ENCODE assay signal across 9 cellular contexts in genomic region chr1:230123280-230124186, GRCh38. TPM values are rescaled to one million over a fixed set of nuclear protein-coding genes. Genes with fewer than 3 reads are reported as not detected.
DNase-seq lines count a peak whose midpoint lies in the region; ATAC-seq, FAIRE-seq and TF ChIP-seq lines count a peak whose summit lies in the region.
"Had no signal": no experiment of that assay in that cellular context is flagged by ENCODE, and none has a peak within 500 bp of the region (broad histone marks: within the 10 kb centered on the region; RNA-seq: fewer than 3 reads in every experiment).

No MANE protein-coding gene starts in this region.

- H3K4me2 ChIP-seq in Loucy (ENCODE audit: low read depth, low read length, poor library complexity, severe bottlenecking) (peak overlapping the region; percentile 44), keratinocyte (ENCODE audit: control insufficient read depth, extremely low read depth, insufficient read depth, low read depth, low read length) (peak overlapping the region; percentile 83)

- H3K4me1 ChIP-seq in Loucy (ENCODE audit: insufficient read depth, low read length, poor library complexity, severe bottlenecking) (peaks cover 50% of the 10 kb centered on the region), keratinocyte (ENCODE audit: control insufficient read depth, extremely low read depth, insufficient read depth, low read length) (peaks cover 62% of the 10 kb centered on the region)

- H3K27ac ChIP-seq in keratinocyte (ENCODE audit: control insufficient read depth, insufficient read depth, low read length) = peak overlapping the region; percentile 57

- DNase-seq in keratinocyte (ENCODE audit: low read depth, low spot score) = no peak
- no peak for DNase-seq in NCI-H345 (lab: John Stamatoyannopoulos, UW)
- no peak for DNase-seq in OCI-M2 (lab: John Stamatoyannopoulos, UW; ENCODE audit: unreplicated experiment)
- no peak for DNase-seq in SIG-M5 (lab: John Stamatoyannopoulos, UW)
- no peak for DNase-seq in omental fat pad (ENCODE audit: low spot score)
- DNase-seq: body of pancreas had no signal

- no peak for FAIRE-seq in keratinocyte (lab: Jason Lieb, UNC)

- no peaks in the 10 kb centered on the region for H3K9me2 ChIP-seq in Loucy (replicated peaks; ENCODE audit: low read depth, low read length)

- ATAC-seq in GM18520 (IDR thresholded peaks at IDR 0.05; ENCODE audit: unreplicated experiment) = peak; percentile 88
- peak; percentile 89 for ATAC-seq in GM21786 (IDR thresholded peaks at IDR 0.05; ENCODE audit: unreplicated experiment)
- ATAC-seq in omental fat pad (ENCODE audit: low FRiP score) = no peak
- ATAC-seq: body of pancreas had no signal

- dilution Hi-C loops in keratinocyte (cut with MboI; ENCODE audit: extremely low pct_ligation_motif_present, low sequenced_read_pairs) = no loop called here

- H3K36me3 ChIP-seq in Loucy (ENCODE audit: insufficient read depth, low read length) = peaks cover 28% of the 10 kb centered on the region; the same call in 1 of the 2 replicates
- peaks cover 5 to 8% of the 10 kb centered on the region in 2 experiments for H3K36me3 ChIP-seq in keratinocyte (ENCODE audit: control insufficient read depth in 2 of 2, extremely low read depth in 1 of 2, insufficient read depth in 2 of 2, low read length in 2 of 2)

- H2AFZ ChIP-seq in Loucy (ENCODE audit: low read length) (no peak overlapping the region), keratinocyte (ENCODE audit: control insufficient read depth, low read length) (no peak overlapping the region)

- H3K27me3 ChIP-seq in Loucy (ENCODE audit: insufficient read depth, low read length, poor library complexity, severe bottlenecking) = no peaks in the 10 kb centered on the region
- no peaks in the 10 kb centered on the region for H3K27me3 ChIP-seq in keratinocyte (ENCODE audit: control insufficient read depth, extremely low read depth, insufficient read depth, low read length)
- H3K27me3 ChIP-seq: body of pancreas had no signal

- peak overlapping the region; percentile 30 for H3K4me3 ChIP-seq in Loucy (ENCODE audit: low read length, poor library complexity, severe bottlenecking)
- peak overlapping the region in 1 of 3 experiments; percentile 34 for H3K4me3 ChIP-seq in keratinocyte (ENCODE audit: control insufficient read depth in 2 of 3, extremely low read depth in 1 of 3, insufficient read depth in 2 of 3, low read depth in 1 of 3, low read length in 3 of 3)
- H3K4me3 ChIP-seq: body of pancreas had no signal

- H3K9ac ChIP-seq in Loucy (ENCODE audit: low read depth, low read length, poor library complexity, severe bottlenecking) = peak overlapping the region; percentile 42
- H3K9ac ChIP-seq in keratinocyte (ENCODE audit: control insufficient read depth, extremely low read depth, insufficient read depth, low read length) = peak overlapping the region; percentile 40

- no peak for TF ChIP-seq CTCF in Loucy (conservative IDR thresholded peaks at IDR 0.05; ENCODE audit: low read length)
- TF ChIP-seq CTCF in keratinocyte (optimal IDR thresholded peaks at IDR 0.05 in 1 of 3, IDR thresholded peaks at IDR 0.05 in 1 of 3, conservative IDR thresholded peaks at IDR 0.05 in 1 of 3; ENCODE audit: extremely low read depth in 1 of 3, insufficient read depth in 2 of 3, low read length in 3 of 3) = no peak
- no peak for TF ChIP-seq CTCF in omental fat pad (IDR thresholded peaks at IDR 0.05)

- H3K79me2 ChIP-seq in Loucy (ENCODE audit: insufficient read depth, low read length) (peaks cover 99% of the 10 kb centered on the region), keratinocyte (ENCODE audit: control insufficient read depth, insufficient read depth, low read length) (peaks cover 81% of the 10 kb centered on the region)

- H3K9me1 ChIP-seq in keratinocyte (ENCODE audit: control insufficient read depth, extremely low read depth, insufficient read depth, low read length) = peaks cover 8% of the 10 kb centered on the region

- H3K9me3 ChIP-seq in Loucy (ENCODE audit: insufficient read depth, low read depth, low read length) (no peaks in the 10 kb centered on the region), keratinocyte (ENCODE audit: control insufficient read depth, low read depth, low read length) (no peaks in the 10 kb centered on the region)
- H3K9me3 ChIP-seq: body of pancreas had no signal

- H4K20me1 ChIP-seq in Loucy (ENCODE audit: insufficient read depth, low read length, poor library complexity, severe bottlenecking) (peaks cover 56% of the 10 kb centered on the region), keratinocyte (ENCODE audit: control insufficient read depth, extremely low read depth, insufficient read depth, low read length) (peaks cover 2% of the 10 kb centered on the region)

- H3F3A ChIP-seq in Loucy (ENCODE audit: low read depth) = no peaks in the 10 kb centered on the region

RNA-seq across cellular contexts. Expression of gene GALNT2, which starts 56.5 kb away (rescaled TPM):
- polyA plus RNA-seq in keratinocyte = 58.8 to 106 TPM (median 61.7 TPM) in 3 replicates
- polyA plus RNA-seq in keratinocyte (2011; ENCODE audit: low read depth) = 18.4 TPM
- 34.0 and 45.9 TPM in 2 replicates for polyA plus RNA-seq in keratinocyte (2011; cell fraction: cytosol; rRNA removed)
- polyA plus RNA-seq in keratinocyte (2011; cell fraction: nucleus; rRNA removed) = 193 and 203 TPM in 2 replicates
- polyA plus RNA-seq in keratinocyte (2012; ENCODE audit: low replicate concordance) = 36.1 and 114 TPM in 2 replicates
- polyA minus RNA-seq in keratinocyte = 68.8 to 84.1 TPM (median 73.4 TPM) in 3 replicates
- polyA minus RNA-seq in keratinocyte (2011; cell fraction: cytosol; rRNA and poly(A)+ RNA removed) = 80.0 TPM
- 166 and 226 TPM in 2 replicates for polyA minus RNA-seq in keratinocyte (2011; cell fraction: nucleus; rRNA and poly(A)+ RNA removed)
- 10 to 100 TPM; 50.7 to 85.0 (median 71.8) TPM for total RNA-seq in omental fat pad
